ENCODE assay signal across 14 cellular contexts in genomic region chr1:93905051-93905450, GRCh38. TPM values are rescaled to one million over a fixed set of nuclear protein-coding genes. Genes with fewer than 3 reads are reported as not detected.
DNase-seq lines count a peak whose midpoint lies in the region; ATAC-seq and TF ChIP-seq lines count a peak whose summit lies in the region.
"Had no signal": no experiment of that assay in that cellular context is flagged by ENCODE, and none has a peak within 500 bp of the region (broad histone marks: within the 10 kb centered on the region; RNA-seq: fewer than 3 reads in every experiment).

No MANE protein-coding gene starts in this region.

- no peak for TF ChIP-seq POLR2A in transverse colon (IDR thresholded peaks at IDR 0.05)

- no peak for TF ChIP-seq EP300 in transverse colon (IDR thresholded peaks at IDR 0.05; ENCODE audit: low read depth)

- H3K4me2 ChIP-seq in SU-DHL-6 (ENCODE audit: low read depth, low read length, poor library complexity, severe bottlenecking) (peak overlapping the region; percentile 66), mesendoderm (ENCODE audit: low read length) (no peak overlapping the region)

- no peak for DNase-seq in stimulated activated naive CD8-positive, alpha-beta T cell treated with anti-CD3 and anti-CD28 coated beads, Interleukin-15, amount 100 ng/mL, for 72 hours
- peak; percentile 30 for DNase-seq in fibroblast of gingiva (ENCODE audit: low read depth)
- DNase-seq in transverse colon: no peak
- no peak for DNase-seq in mesendoderm
- DNase-seq in COLO668 (lab: John Stamatoyannopoulos, UW; ENCODE audit: unreplicated experiment): no peak
- DNase-seq in NCI-H510A (lab: John Stamatoyannopoulos, UW): no peak
- DNase-seq: activated CD4-positive, alpha-beta T cell treated with anti-CD3 and anti-CD28 coated beads for 4 hours; activated effector memory CD4-positive, alpha-beta T cell treated with anti-CD3 and anti-CD28 coated beads, Interleukin-2, amount 50 U/mL, for 16 hours; head of caudate nucleus; NCI-H2171 treated with DMSO at 0.1 percent for 48 hours; stimulated activated CD4-positive, alpha-beta T cell treated with anti-CD3 and anti-CD28 coated beads, Interleukin-1b, Interleukin-23, amount 100 ng/mL, for 48 hours; stimulated activated CD8-positive, alpha-beta memory T cell treated with anti-CD3 and anti-CD28 coated beads, Interleukin-4, amount 100 ng/mL, for 48 hours had no signal

- H2AFZ ChIP-seq in SU-DHL-6 (ENCODE audit: low read depth, low read length, severe bottlenecking): no peak overlapping the region

- H3K4me1 Mint-ChIP-seq in stimulated activated naive CD8-positive, alpha-beta T cell treated with anti-CD3 and anti-CD28 coated beads, Interleukin-15, Interleukin-2, amounts not matched to agents 100 ng/mL and 50 ng/mL, for 24 hours (ENCODE audit: low read depth): peaks cover 45% of the 10 kb centered on the region
- peaks cover 40% of the 10 kb centered on the region for H3K4me1 Mint-ChIP-seq in stimulated activated naive CD8-positive, alpha-beta T cell treated with anti-CD3 and anti-CD28 coated beads, Interleukin-15, amount 100 ng/mL, for 72 hours

- H2BK15ac ChIP-seq in mesendoderm (replicated peaks; ENCODE audit: low read depth): no peak overlapping the region

- intact Hi-C loops in transverse colon (cut with DNase I; ENCODE audit: low total_unique reads): no loop called here

- no peaks in the 10 kb centered on the region for H3K9me3 ChIP-seq in SU-DHL-6 (ENCODE audit: insufficient read depth, low read length)
- H3K9me3 ChIP-seq in transverse colon: no peaks in the 10 kb centered on the region

- H3K4me3 Mint-ChIP-seq in stimulated activated naive CD8-positive, alpha-beta T cell treated with anti-CD3 and anti-CD28 coated beads, Interleukin-15, Interleukin-2, amounts not matched to agents 100 ng/mL and 50 ng/mL, for 24 hours: no peak overlapping the region
- H3K4me3 Mint-ChIP-seq in stimulated activated naive CD8-positive, alpha-beta T cell treated with anti-CD3 and anti-CD28 coated beads, Interleukin-15, amount 100 ng/mL, for 72 hours: no peak overlapping the region

- no peak overlapping the region for H3K4me3 ChIP-seq in SU-DHL-6 (ENCODE audit: insufficient read depth, low read length, poor library complexity, severe bottlenecking)
- no peak overlapping the region for H3K4me3 ChIP-seq in transverse colon
- H3K4me3 ChIP-seq in mesendoderm (ENCODE audit: low read length): no peak overlapping the region

- H3K9ac ChIP-seq in SU-DHL-6 (ENCODE audit: low read length): peak overlapping the region; percentile 8; the same call in 1 of the 2 replicates
- H3K9ac ChIP-seq in mesendoderm (ENCODE audit: low read length): no peak overlapping the region

- no peak overlapping the region for H3K18ac ChIP-seq in mesendoderm (ENCODE audit: low read length)

- H2AK5ac ChIP-seq in mesendoderm (ENCODE audit: low read length): no peak overlapping the region

- H3K79me1 ChIP-seq in mesendoderm (ENCODE audit: low read length): peaks cover 7% of the 10 kb centered on the region

- H4K20me1 ChIP-seq in SU-DHL-6 (ENCODE audit: low read depth, low read length): no peaks in the 10 kb centered on the region

- no peak overlapping the region for H4K8ac ChIP-seq in mesendoderm (ENCODE audit: low read depth, low read length)

- peaks cover 7% of the 10 kb centered on the region for H3K36me3 Mint-ChIP-seq in stimulated activated naive CD8-positive, alpha-beta T cell treated with anti-CD3 and anti-CD28 coated beads, Interleukin-15, Interleukin-2, amounts not matched to agents 100 ng/mL and 50 ng/mL, for 24 hours (ENCODE audit: low read depth)

- H3K9me3 Mint-ChIP-seq in stimulated activated naive CD8-positive, alpha-beta T cell treated with anti-CD3 and anti-CD28 coated beads, Interleukin-15, Interleukin-2, amounts not matched to agents 100 ng/mL and 50 ng/mL, for 24 hours: no peaks in the 10 kb centered on the region
- peaks cover 3 to 4% of the 10 kb centered on the region in 2 donors for H3K9me3 Mint-ChIP-seq in stimulated activated naive CD8-positive, alpha-beta T cell treated with anti-CD3 and anti-CD28 coated beads, Interleukin-15, amount 100 ng/mL, for 72 hours

- no peak overlapping the region for H2BK5ac ChIP-seq in mesendoderm (ENCODE audit: low read length)

- H3K23ac ChIP-seq in mesendoderm (ENCODE audit: low read length): no peak overlapping the region

- no peaks in the 10 kb centered on the region for H3K9me2 ChIP-seq in SU-DHL-6 (replicated peaks; ENCODE audit: insufficient read depth, low read length)

- H3K36me3 ChIP-seq in SU-DHL-6 (ENCODE audit: low read length) (no peaks in the 10 kb centered on the region), transverse colon (peaks cover 0 to 10% (median 0%) of the 10 kb centered on the region in 4 donors), mesendoderm (ENCODE audit: control insufficient read depth, insufficient read depth, low read length) (no peaks in the 10 kb centered on the region)

- peaks cover 9 to 38% (median 19%) of the 10 kb centered on the region in 4 donors for H3K4me1 ChIP-seq in transverse colon
- H3K4me1 ChIP-seq in mesendoderm (ENCODE audit: control insufficient read depth, low read depth, low read length): no peaks in the 10 kb centered on the region

- H3K56ac ChIP-seq in mesendoderm (ENCODE audit: low read length): no peak overlapping the region

- peak overlapping the region; percentile 21 for H3K27ac Mint-ChIP-seq in stimulated activated naive CD8-positive, alpha-beta T cell treated with anti-CD3 and anti-CD28 coated beads, Interleukin-15, Interleukin-2, amounts not matched to agents 100 ng/mL and 50 ng/mL, for 24 hours
- no peak overlapping the region for H3K27ac Mint-ChIP-seq in stimulated activated naive CD8-positive, alpha-beta T cell treated with anti-CD3 and anti-CD28 coated beads, Interleukin-15, amount 100 ng/mL, for 72 hours

- TF ChIP-seq CTCF in SU-DHL-6 (IDR thresholded peaks at IDR 0.05; ENCODE audit: insufficient read depth, low read length, poor library complexity, severe bottlenecking) (no peak), transverse colon (IDR thresholded peaks at IDR 0.05) (no peak)

- no peak overlapping the region for H3K4ac ChIP-seq in mesendoderm (ENCODE audit: low read depth, low read length)

- H3K27me3 Mint-ChIP-seq in stimulated activated naive CD8-positive, alpha-beta T cell treated with anti-CD3 and anti-CD28 coated beads, Interleukin-15, Interleukin-2, amounts not matched to agents 100 ng/mL and 50 ng/mL, for 24 hours: no peaks in the 10 kb centered on the region
- H3K27me3 Mint-ChIP-seq in stimulated activated naive CD8-positive, alpha-beta T cell treated with anti-CD3 and anti-CD28 coated beads, Interleukin-15, amount 100 ng/mL, for 72 hours: no peaks in the 10 kb centered on the region

- H4K5ac ChIP-seq in mesendoderm (ENCODE audit: low read length): no peak overlapping the region

- H3F3A ChIP-seq in SU-DHL-6 (ENCODE audit: insufficient read depth): peaks cover 24% of the 10 kb centered on the region; the same call in 1 of the 2 replicates

- no peak overlapping the region for H2BK120ac ChIP-seq in mesendoderm (ENCODE audit: low read depth, low read length)

- H3K79me2 ChIP-seq in SU-DHL-6 (ENCODE audit: insufficient read depth, low read length): peaks cover 51% of the 10 kb centered on the region
- peaks cover 5% of the 10 kb centered on the region for H3K79me2 ChIP-seq in mesendoderm (ENCODE audit: control insufficient read depth, insufficient read depth, low read length)

- WGBS in transverse colon (ENCODE audit: low coverage in 1 of 2), 2 donors: 85 to 86% methylated on average over 1 of the region's 1 CpG
- no CpG with 5 or more reads among the region's 1 CpG for whole genome bisulfite sequencing in mesendoderm (ENCODE audit: extremely low coverage, insufficient coverage, low lambda C conversion rate)

- ATAC-seq in stimulated activated naive CD8-positive, alpha-beta T cell treated with anti-CD3 and anti-CD28 coated beads, Interleukin-15, amount 100 ng/mL, for 72 hours: no peak

- H3K27me3 ChIP-seq in SU-DHL-6 (ENCODE audit: low read length) (no peaks in the 10 kb centered on the region), transverse colon (no peaks in the 10 kb centered on the region), mesendoderm (ENCODE audit: insufficient read depth, low read length, poor library complexity) (no peaks in the 10 kb centered on the region)

- in situ Hi-C loops in transverse colon (cut with MboI; ENCODE audit: low pct_ligation_motif_present in 1 of 4, low pct_unique_long_range_greater_than_20kb in 1 of 4, low sequenced_read_pairs in 3 of 4): no loop called here

- no peak overlapping the region for H3K27ac ChIP-seq in SU-DHL-6 (ENCODE audit: low read depth, low read length)
- H3K27ac ChIP-seq in transverse colon: peak overlapping the region in 3 of 4 donors; percentile 26 to 60 (median 47)
- no peak overlapping the region for H3K27ac ChIP-seq in mesendoderm (ENCODE audit: low read depth, low read length)

RNA-seq across cellular contexts. Expression of gene GCLM, which starts 4.2 kb away (rescaled TPM):
- 10 to 100 TPM in 2 of 4 donors, 1 to 10 TPM in 2; 6.0 to 12.5 (median 10.0) TPM for total RNA-seq in transverse colon
- 10.8 TPM for polyA plus RNA-seq in mesendoderm (2013, experiment 1 of 2)
- 11.9 TPM for polyA plus RNA-seq in mesendoderm (2013, experiment 2 of 2)

RNA-seq across cellular contexts. Expression of gene DNTTIP2, which starts 26.0 kb away (rescaled TPM):
- 10 to 100 TPM in 3 of 4 donors, 1 to 10 TPM in 1; 3.0 to 37.6 (median 24.2) TPM for total RNA-seq in transverse colon
- 132 TPM for polyA plus RNA-seq in mesendoderm (2013, experiment 1 of 2)
- 129 TPM for polyA plus RNA-seq in mesendoderm (2013, experiment 2 of 2)

Comparison
In these comparisons a context has a peak if more than half of its experiments do, and no peak if none do; other contexts are left out.
1. H3K27ac ChIP-seq: peak in transverse colon (3 of 4); none in SU-DHL-6 (single experiment) and mesendoderm (single experiment).